ENCODE assay signal across 28 cellular contexts in the genomic region with DNA sequence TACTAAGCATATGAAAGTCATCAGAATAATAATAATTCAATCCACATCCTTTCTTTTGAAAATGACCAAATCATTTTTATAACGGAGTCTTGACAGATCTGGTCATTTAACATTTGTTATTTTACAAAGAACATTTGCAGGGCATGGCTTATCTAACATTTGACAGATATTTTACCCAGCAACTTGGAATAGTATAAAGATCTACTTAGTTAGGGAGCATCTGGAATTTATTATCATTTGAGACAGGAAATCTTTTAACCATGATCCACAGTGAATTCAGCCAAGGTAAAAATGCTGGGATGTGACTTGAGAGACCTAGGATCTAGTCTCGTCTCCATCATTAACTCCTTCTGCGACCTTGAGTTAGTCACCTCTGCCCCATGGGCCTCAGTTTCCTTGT. TPM values are rescaled to one million over a fixed set of nuclear protein-coding genes. Genes with fewer than 3 reads are reported as not detected.
DNase-seq lines count a peak whose midpoint lies in the region; ATAC-seq, FAIRE-seq and TF ChIP-seq lines count a peak whose summit lies in the region.
"Had no signal": no experiment of that assay in that cellular context is flagged by ENCODE, and none has a peak within 500 bp of the region (broad histone marks: within the 10 kb centered on the region; RNA-seq: fewer than 3 reads in every experiment).

No MANE protein-coding gene starts in this region.

- H3K9me3 ChIP-seq in left ventricle myocardium inferior (replicated peaks) (no peaks in the 10 kb centered on the region), heart left ventricle (no peaks in the 10 kb centered on the region), kidney (ENCODE audit: control insufficient read depth in 1 of 2, low read length in 2 of 2) (no peaks in the 10 kb centered on the region)

- H3K4me3 ChIP-seq in left ventricle myocardium inferior: no peak overlapping the region
- no peak overlapping the region for H3K4me3 ChIP-seq in heart left ventricle
- H3K4me3 ChIP-seq in kidney (ENCODE audit: low read length in 2 of 2): no peak overlapping the region

- no peak for DNase-seq in left ventricle myocardium inferior
- no peak for DNase-seq in heart left ventricle
- DNase-seq in kidney: no peak
- no peak for DNase-seq in iPS-NIHi7 (ENCODE audit: extremely low spot score)
- DNase-seq in GM20000 (ENCODE audit: low spot score): no peak
- DNase-seq: ACHN; AML-193; Calu3; CD8-positive, alpha-beta T cell; DMS153; H9; KG1; NCI-H1105; NCI-H146; NCI-H2029; NCI-H226; NCI-H510A treated with DMSO at 0.1 percent for 48 hours; NCI-H774; NK-92 treated with Interleukin-12 subunit alpha and Interleukin-12 subunit beta, amount 100 ng/mL, for 24 hours; SIG-M5 had no signal

- H3K9ac ChIP-seq in kidney (ENCODE audit: low read length in 2 of 2): no peak overlapping the region

- FAIRE-seq in endometrium (lab: Jason Lieb, UNC): peak; percentile 23
- peak; percentile 81 for FAIRE-seq in kidney (lab: Jason Lieb, UNC)
- FAIRE-seq: G401.6, GM18507, HTR-8/SVneo had no signal

- 66 to 76% (median 69%) methylated on average over 3 of the region's 3 CpGs for WGBS in heart left ventricle, 4 donors

- intact Hi-C loops in left ventricle myocardium inferior (cut with micrococcal nuclease): no loop called here
- intact Hi-C loops in heart left ventricle (cut with DNase I): no loop called here
- intact Hi-C loops in kidney (cut with DNase I): no loop called here

- no peaks in the 10 kb centered on the region for H3K36me3 ChIP-seq in left ventricle myocardium inferior
- no peaks in the 10 kb centered on the region for H3K36me3 ChIP-seq in heart left ventricle
- no peaks in the 10 kb centered on the region for H3K36me3 ChIP-seq in kidney (ENCODE audit: control insufficient read depth in 1 of 2, insufficient read depth in 2 of 2, low read length in 2 of 2)

- peaks cover 20% of the 10 kb centered on the region for H3K4me1 ChIP-seq in left ventricle myocardium inferior
- peaks cover 0 to 35% (median 6%) of the 10 kb centered on the region in 12 donors for H3K4me1 ChIP-seq in heart left ventricle
- H3K4me1 ChIP-seq in kidney (ENCODE audit: control insufficient read depth in 1 of 2, insufficient read depth in 1 of 2, low read depth in 1 of 2, low read length in 2 of 2): no peaks in the 10 kb centered on the region

- H3K27me3 ChIP-seq in left ventricle myocardium inferior (ENCODE audit: low read depth) (no peaks in the 10 kb centered on the region), heart left ventricle (peaks cover 0 to 10% (median 0%) of the 10 kb centered on the region in 9 donors)

- no peak for TF ChIP-seq CTCF in left ventricle myocardium inferior (IDR thresholded peaks at IDR 0.05; ENCODE audit: borderline replicate concordance)
- TF ChIP-seq CTCF in heart left ventricle (IDR thresholded peaks at IDR 0.05): no peak
- no peak for TF ChIP-seq CTCF in kidney (IDR thresholded peaks at IDR 0.05; ENCODE audit: borderline replicate concordance, extremely low read depth, insufficient read depth)
- TF ChIP-seq CTCF in GM20000 (IDR thresholded peaks at IDR 0.05; ENCODE audit: extremely low read depth, missing control alignments): no peak

- TF ChIP-seq POLR2A in heart left ventricle (IDR thresholded peaks at IDR 0.05): no peak

- H3K27ac ChIP-seq in left ventricle myocardium inferior (replicated peaks) (peak overlapping the region; percentile 78), heart left ventricle (peak overlapping the region in 1 of 12 donors; percentile 70), kidney (ENCODE audit: low read depth in 2 of 2, low read length in 2 of 2) (no peak overlapping the region)
- H3K27ac ChIP-seq: 22Rv1 had no signal

- ATAC-seq in heart left ventricle (no peak), HG03571 (IDR thresholded peaks at IDR 0.05; ENCODE audit: unreplicated experiment) (no peak), GM21717 (IDR thresholded peaks at IDR 0.05; ENCODE audit: unreplicated experiment) (no peak)
- ATAC-seq: CD8-positive, alpha-beta T cell; Panc1 had no signal

RNA-seq across cellular contexts. Expression of a gene that starts 22.4 kb away (rescaled TPM):
- total RNA-seq in left ventricle myocardium inferior (9.3 TPM), heart left ventricle (10 to 100 TPM in 3 of 9 donors, 1 to 10 TPM in 6; 5.6 to 17.5 (median 7.1) TPM), kidney (23.4 TPM)
- polyA plus RNA-seq in heart left ventricle (1 to 10 TPM; 4.2 to 6.5 TPM), kidney (ENCODE audit: insufficient read depth, low read depth, low replicate concordance) (12.7 TPM)
- total RNA-seq: CD8-positive, alpha-beta T cell had no signal
